ENCODE assay signal across 9 cellular contexts in genomic region chr3:13346481-13347389, GRCh38.
DNase-seq lines count a peak whose midpoint lies in the region; ATAC-seq, FAIRE-seq and TF ChIP-seq lines count a peak whose summit lies in the region.
"Had no signal": no experiment of that assay in that cellular context is flagged by ENCODE, and none has a peak within 500 bp of the region (broad histone marks: within the 10 kb centered on the region; RNA-seq: fewer than 3 reads in every experiment).

No MANE protein-coding gene starts in this region.

- peaks cover 50 to 63% (median 52%) of the 10 kb centered on the region in 3 donors for H3K4me1 Mint-ChIP-seq in T-cell
- peaks cover 58% of the 10 kb centered on the region for H3K4me1 Mint-ChIP-seq in activated naive CD8-positive, alpha-beta T cell (ENCODE audit: low read depth)
- peaks cover 42 to 64% (median 57%) of the 10 kb centered on the region in 7 donors for H3K4me1 Mint-ChIP-seq in naive thymus-derived CD4-positive, alpha-beta T cell

- DNase-seq in DMS153 (lab: John Stamatoyannopoulos, UW) (peak; percentile 14), T-cell (peak; percentile 65 to 88 (median 79)), RKO (ENCODE audit: low spot score) (no peak), GDM1 (lab: John Stamatoyannopoulos, UW) (no peak), H54 (ENCODE audit: insufficient read length, low spot score) (no peak)
- DNase-seq in naive thymus-derived CD4-positive, alpha-beta T cell: peak; percentile 29 to 89 (median 86)
- DNase-seq in stimulated activated naive CD8-positive, alpha-beta T cell treated with anti-CD3 and anti-CD28 coated beads, Interleukin-15, Interleukin-2, amounts not matched to agents 100 U/mL and 50 U/mL, for 24 hours: peak; percentile 76

- peak overlapping the region; percentile 68 for H3K27ac ChIP-seq in naive thymus-derived CD4-positive, alpha-beta T cell (ENCODE audit: low read depth, low read length)

- peaks cover 59% of the 10 kb centered on the region for H3K36me3 Mint-ChIP-seq in T-cell
- H3K36me3 Mint-ChIP-seq in activated naive CD8-positive, alpha-beta T cell: peaks cover 11% of the 10 kb centered on the region
- peaks cover 5 to 43% (median 36%) of the 10 kb centered on the region in 5 donors for H3K36me3 Mint-ChIP-seq in naive thymus-derived CD4-positive, alpha-beta T cell

- no peaks in the 10 kb centered on the region for H3K9me3 ChIP-seq in naive thymus-derived CD4-positive, alpha-beta T cell (ENCODE audit: control insufficient read depth in 2 of 3, low read length in 3 of 3)

- H3K4me1 ChIP-seq in naive thymus-derived CD4-positive, alpha-beta T cell (ENCODE audit: control insufficient read depth in 2 of 2, insufficient read depth in 2 of 2, low read length in 2 of 2): peaks cover 19 to 44% of the 10 kb centered on the region in 2 donors

- no peak for FAIRE-seq in H54 (lab: Jason Lieb, UNC)
- FAIRE-seq: colon had no signal

- H3K27me3 Mint-ChIP-seq in T-cell: no peaks in the 10 kb centered on the region
- H3K27me3 Mint-ChIP-seq in activated naive CD8-positive, alpha-beta T cell: no peaks in the 10 kb centered on the region
- no peaks in the 10 kb centered on the region for H3K27me3 Mint-ChIP-seq in naive thymus-derived CD4-positive, alpha-beta T cell

- POLR2A ChIA-PET in T-cell (lab: Charles Lee): no interaction called here
- POLR2A ChIA-PET in naive thymus-derived CD4-positive, alpha-beta T cell (lab: Charles Lee): interaction anchor here (0.6 to 11.6 kb wide), 13 partner anchors 9 to 516 kb away, joined by 3 to 125 read pairs (median 3); partner anchors contain the start of genes HDAC11 and NUP210

- peak overlapping the region; percentile 13 to 69 (median 46) for H3K4me3 Mint-ChIP-seq in T-cell
- peak overlapping the region; percentile 23 for H3K4me3 Mint-ChIP-seq in activated naive CD8-positive, alpha-beta T cell
- peak overlapping the region; percentile 37 to 84 (median 71) for H3K4me3 Mint-ChIP-seq in naive thymus-derived CD4-positive, alpha-beta T cell

- H3K36me3 ChIP-seq in naive thymus-derived CD4-positive, alpha-beta T cell (ENCODE audit: control insufficient read depth in 2 of 3, insufficient read depth in 3 of 3, low read length in 3 of 3): peaks cover 6 to 49% (median 16%) of the 10 kb centered on the region in 3 experiments

- CTCF ChIA-PET in T-cell (lab: Charles Lee): interaction anchor here (1.0 to 2.5 kb wide), 7 partner anchors 74 to 335 kb away, joined by 3 to 47 read pairs (median 5); no protein-coding TSS in a partner anchor
- CTCF ChIA-PET in naive thymus-derived CD4-positive, alpha-beta T cell (lab: Charles Lee): interaction anchor here (0.6 to 11.7 kb wide), 15 partner anchors 10 to 1786 kb away, joined by 3 to 147 read pairs (median 4); partner anchors contain the start of genes HDAC11 and NUP210

- H3K27ac Mint-ChIP-seq in T-cell: peak overlapping the region; percentile 97 to 99
- peak overlapping the region; percentile 87 for H3K27ac Mint-ChIP-seq in activated naive CD8-positive, alpha-beta T cell
- peak overlapping the region; percentile 76 to 96 (median 91) for H3K27ac Mint-ChIP-seq in naive thymus-derived CD4-positive, alpha-beta T cell

- H3K4me3 ChIP-seq in naive thymus-derived CD4-positive, alpha-beta T cell (ENCODE audit: low read length): peak overlapping the region; percentile 33

- peak; percentile 77 to 90 (median 83) for ATAC-seq in T-cell (replicated peaks in 1 of 4)
- ATAC-seq in naive thymus-derived CD4-positive, alpha-beta T cell: peak; percentile 87
- ATAC-seq in stimulated activated naive CD8-positive, alpha-beta T cell treated with anti-CD3 and anti-CD28 coated beads, Interleukin-15, Interleukin-2, amounts not matched to agents 100 U/mL and 50 U/mL, for 24 hours: peak; percentile 89

- no peaks in the 10 kb centered on the region for H3K9me3 Mint-ChIP-seq in T-cell
- H3K9me3 Mint-ChIP-seq in activated naive CD8-positive, alpha-beta T cell (ENCODE audit: low read depth): no peaks in the 10 kb centered on the region
- peaks cover 0 to 4% (median 0%) of the 10 kb centered on the region in 11 donors for H3K9me3 Mint-ChIP-seq in naive thymus-derived CD4-positive, alpha-beta T cell

- no peaks in the 10 kb centered on the region for H3K27me3 ChIP-seq in naive thymus-derived CD4-positive, alpha-beta T cell (ENCODE audit: control insufficient read depth in 2 of 2, insufficient read depth in 2 of 2, low read length in 2 of 2)

- TF ChIP-seq POLR2A in H54 (IDR thresholded peaks at IDR 0.05; ENCODE audit: low read depth, low read length): no peak

- intact Hi-C loops in naive thymus-derived CD4-positive, alpha-beta T cell (cut with micrococcal nuclease): loop anchor here (1.0 to 10.0 kb wide), 14 partner anchors 44 to 1601 kb away; partner anchors contain the start of genes CHCHD4 (in 1 of the 2), HDAC11 (in 1 of the 2), MKRN2 (in 1 of the 2) and NR2C2 (in 1 of the 2)

Comparison
In these comparisons a context has a peak if more than half of its experiments do, and no peak if none do; other contexts are left out.
1. DNase-seq: peak in DMS153 (single experiment), T-cell (34 of 34), naive thymus-derived CD4-positive, alpha-beta T cell (9 of 9) and stimulated activated naive CD8-positive, alpha-beta T cell treated with anti-CD3 and anti-CD28 coated beads, Interleukin-15, Interleukin-2, amounts not matched to agents 100 U/mL and 50 U/mL, for 24 hours (single experiment); none in RKO (single experiment), GDM1 (single experiment) and H54 (single experiment).
2. Peak in every context shown above with its lines, with median percentiles within 50 percentile points of each other: ATAC-seq, H3K27ac Mint-ChIP-seq and H3K4me3 Mint-ChIP-seq.